ENCODE assay signal across 10 cellular contexts in the genomic region with DNA sequence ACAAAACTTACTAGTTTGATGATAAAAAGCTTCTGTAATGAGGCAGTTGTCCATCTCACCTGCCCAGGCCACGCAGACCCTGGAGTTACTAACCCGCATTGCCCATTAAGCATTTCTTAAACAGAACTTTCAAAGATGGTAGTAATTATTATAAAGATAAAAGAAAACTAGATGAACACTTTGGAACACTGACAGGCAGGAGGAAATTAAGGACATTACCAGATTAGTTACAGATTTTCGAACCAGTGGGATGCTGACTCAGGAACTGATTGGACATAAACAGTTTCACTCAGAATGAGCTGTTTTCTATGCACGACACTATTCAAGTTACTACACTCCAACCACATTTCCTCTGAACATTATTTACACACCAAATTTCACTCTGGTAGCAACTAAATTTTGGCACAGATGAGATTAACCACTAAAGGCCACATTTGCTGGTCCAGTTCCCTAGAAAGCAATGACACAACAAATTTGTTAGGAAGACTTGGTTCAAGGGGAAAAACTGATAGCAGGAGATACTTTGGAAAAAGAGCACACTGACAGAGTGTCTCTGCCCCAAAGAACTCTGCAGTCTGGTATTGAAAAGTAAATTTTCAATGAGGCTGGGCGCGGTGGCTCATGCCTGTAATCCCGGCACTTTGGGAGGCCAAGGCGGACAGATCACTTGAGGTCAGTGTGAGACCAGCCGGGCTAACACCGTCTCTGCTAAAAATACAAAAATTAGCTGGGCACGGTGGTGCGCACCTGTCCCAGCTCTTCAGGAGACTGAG. TPM values are rescaled to one million over a fixed set of nuclear protein-coding genes. Genes with fewer than 3 reads are reported as not detected.
A peak's percentile ranks its signal among the peaks of the same experiment; 100 is the strongest.
DNase-seq lines count a peak whose midpoint lies in the region; ATAC-seq, FAIRE-seq and TF ChIP-seq lines count a peak whose summit lies in the region.
"Had no signal": no experiment of that assay in that cellular context is flagged by ENCODE, and none has a peak within 500 bp of the region (broad histone marks: within the 10 kb centered on the region; RNA-seq: fewer than 3 reads in every experiment).

No MANE protein-coding gene starts in this region.

- peaks cover 35% of the 10 kb centered on the region for H3K4me1 Mint-ChIP-seq in T-helper 17 cell

- 85 to 87% methylated on average over 12 of the region's 12 CpGs for WGBS in pancreas, 2 donors

- H3K36me3 Mint-ChIP-seq in T-helper 17 cell (ENCODE audit: low read depth): peaks cover 6% of the 10 kb centered on the region

- peak overlapping the region; percentile 97 for H3K27ac Mint-ChIP-seq in T-helper 17 cell

- DNase-seq in right atrium auricular region (ENCODE audit: low spot score): peak; percentile 50
- DNase-seq in Right ventricle myocardium superior: no peak
- no peak for DNase-seq in T-helper 17 cell
- peak; percentile 39 for DNase-seq in fibroblast of the aortic adventitia (ENCODE audit: low read depth)
- DNase-seq in ureter (ENCODE audit: low spot score): peak; percentile 17
- DNase-seq in inferior parietal cortex (ENCODE audit: extremely low spot score): no peak
- no peak for DNase-seq in pancreas
- DNase-seq: body of pancreas, NCI-H1694 had no signal

- H3K36me3 ChIP-seq in right atrium auricular region: peaks cover 54% of the 10 kb centered on the region
- H3K36me3 ChIP-seq in pancreas: peaks cover 9 to 47% (median 39%) of the 10 kb centered on the region in 3 donors

- intact Hi-C loops in Right ventricle myocardium superior (cut with DNase I): no loop called here
- intact Hi-C loops in pancreas (cut with DNase I): no loop called here

- peak overlapping the region; percentile 71 for H3K4me3 Mint-ChIP-seq in T-helper 17 cell

- ATAC-seq in Right ventricle myocardium superior (ENCODE audit: poor library complexity): no peak
- ATAC-seq in T-helper 17 cell: no peak
- ATAC-seq in pancreas: no peak
- ATAC-seq in HG03442 (IDR thresholded peaks at IDR 0.05; ENCODE audit: unreplicated experiment): no peak
- ATAC-seq: body of pancreas had no signal

- H3K4me1 ChIP-seq in right atrium auricular region: peaks cover 0 to 28% of the 10 kb centered on the region in 2 donors
- H3K4me1 ChIP-seq in pancreas: peaks cover 0 to 15% (median 6%) of the 10 kb centered on the region in 3 donors

- H3K9me3 ChIP-seq in right atrium auricular region (no peaks in the 10 kb centered on the region), T-helper 17 cell (ENCODE audit: control insufficient read depth, low read length, poor library complexity, severe bottlenecking) (no peaks in the 10 kb centered on the region), pancreas (no peaks in the 10 kb centered on the region)
- H3K9me3 ChIP-seq: body of pancreas had no signal

- no peak for FAIRE-seq in pancreas (lab: Jason Lieb, UNC)

- no peak overlapping the region for H3K27ac ChIP-seq in right atrium auricular region
- no peak overlapping the region for H3K27ac ChIP-seq in pancreas
- H3K27ac ChIP-seq: body of pancreas had no signal

- no peaks in the 10 kb centered on the region for H3K27me3 Mint-ChIP-seq in T-helper 17 cell

- H3K4me3 ChIP-seq in right atrium auricular region (no peak overlapping the region), fibroblast of the aortic adventitia (ENCODE audit: low read depth, low read length) (no peak overlapping the region), pancreas (no peak overlapping the region)
- H3K4me3 ChIP-seq: body of pancreas had no signal

- TF ChIP-seq CTCF in right atrium auricular region (IDR thresholded peaks at IDR 0.05) (no peak), fibroblast of the aortic adventitia (IDR thresholded peaks at IDR 0.05; ENCODE audit: insufficient read depth, low read length) (no peak), pancreas (IDR thresholded peaks at IDR 0.05) (no peak)

- no peaks in the 10 kb centered on the region for H3K27me3 ChIP-seq in right atrium auricular region
- H3K27me3 ChIP-seq in pancreas: no peaks in the 10 kb centered on the region
- H3K27me3 ChIP-seq: body of pancreas had no signal

RNA-seq across cellular contexts. Expression of a gene that starts 3.0 kb away (rescaled TPM):
- 100 to 1,000 TPM; 263 to 409 TPM for total RNA-seq in right atrium auricular region
- total RNA-seq in Right ventricle myocardium superior: 198 TPM
- total RNA-seq in T-helper 17 cell: 10 to 100 TPM; 35.1 to 37.6 TPM
- total RNA-seq in fibroblast of the aortic adventitia (ENCODE audit: low replicate concordance): 164 and 214 TPM in 2 replicates
- 97.1 TPM for total RNA-seq in ureter
- total RNA-seq in pancreas: 10 to 100 TPM; 38.6 to 65.1 (median 62.0) TPM
- polyA plus RNA-seq in pancreas: 100 to 1,000 TPM; 275 to 310 TPM

RNA-seq across cellular contexts. Expression of a gene that starts 3.1 kb away (rescaled TPM):
- total RNA-seq in right atrium auricular region (10 to 100 TPM; 24.6 to 38.7 TPM), Right ventricle myocardium superior (53.2 TPM), T-helper 17 cell (10 to 100 TPM; 16.8 to 19.4 TPM), fibroblast of the aortic adventitia (ENCODE audit: low replicate concordance) (5.3 and 19.9 TPM in 2 replicates), ureter (40.0 TPM), pancreas (10 to 100 TPM; 11.0 to 19.5 (median 12.8) TPM)
- 10 to 100 TPM; 23.8 to 34.8 TPM for polyA plus RNA-seq in pancreas

RNA-seq across cellular contexts. Expression of a gene that starts 37.5 kb away (rescaled TPM):
- 10 to 100 TPM; 39.2 to 60.4 TPM for total RNA-seq in right atrium auricular region
- 60.6 TPM for total RNA-seq in Right ventricle myocardium superior
- total RNA-seq in T-helper 17 cell: 100 to 1,000 TPM; 215 to 250 TPM
- total RNA-seq in fibroblast of the aortic adventitia (ENCODE audit: low replicate concordance): 127 and 154 TPM in 2 replicates
- 200 TPM for total RNA-seq in ureter
- total RNA-seq in pancreas: 100 to 1,000 TPM in 1 of 6 donors, 10 to 100 TPM in 5; 59.7 to 100 (median 70.6) TPM
- polyA plus RNA-seq in pancreas: 100 to 1,000 TPM; 131 to 138 TPM

RNA-seq across cellular contexts. Expression of a gene that starts 37.5 kb away (rescaled TPM):
- 10 to 100 TPM; 18.4 to 20.9 TPM for total RNA-seq in right atrium auricular region
- 45.3 TPM for total RNA-seq in Right ventricle myocardium superior
- 10 to 100 TPM; 86.0 to 87.8 TPM for total RNA-seq in T-helper 17 cell
- 49.0 and 65.4 TPM in 2 replicates for total RNA-seq in fibroblast of the aortic adventitia (ENCODE audit: low replicate concordance)
- total RNA-seq in ureter: 133 TPM
- 10 to 100 TPM; 21.0 to 46.7 (median 28.3) TPM for total RNA-seq in pancreas
- 1 to 10 TPM; 6.2 to 9.7 TPM for polyA plus RNA-seq in pancreas

RNA-seq across cellular contexts. Expression of a gene that starts 39.8 kb away (rescaled TPM):
- total RNA-seq in right atrium auricular region: 100 to 1,000 TPM; 106 to 112 TPM
- total RNA-seq in Right ventricle myocardium superior: 134 TPM
- total RNA-seq in T-helper 17 cell: 1,000 to 10,000 TPM; 1,047 to 1,109 TPM
- 236 and 510 TPM in 2 replicates for total RNA-seq in fibroblast of the aortic adventitia (ENCODE audit: low replicate concordance)
- 405 TPM for total RNA-seq in ureter
- 100 to 1,000 TPM in 4 of 6 donors, 10 to 100 TPM in 2; 98.7 to 200 (median 127) TPM for total RNA-seq in pancreas
- polyA plus RNA-seq in pancreas: 100 to 1,000 TPM; 255 to 426 TPM

Comparison
In these comparisons a context has a peak if more than half of its experiments do, and no peak if none do; other contexts are left out.
1. DNase-seq: peak in right atrium auricular region (single experiment), fibroblast of the aortic adventitia (single experiment) and ureter (single experiment); none in Right ventricle myocardium superior (single experiment), T-helper 17 cell (0 of 3), inferior parietal cortex (single experiment) and pancreas (0 of 6).